ENCODE assay signal across 2 cellular contexts in the genomic region with DNA sequence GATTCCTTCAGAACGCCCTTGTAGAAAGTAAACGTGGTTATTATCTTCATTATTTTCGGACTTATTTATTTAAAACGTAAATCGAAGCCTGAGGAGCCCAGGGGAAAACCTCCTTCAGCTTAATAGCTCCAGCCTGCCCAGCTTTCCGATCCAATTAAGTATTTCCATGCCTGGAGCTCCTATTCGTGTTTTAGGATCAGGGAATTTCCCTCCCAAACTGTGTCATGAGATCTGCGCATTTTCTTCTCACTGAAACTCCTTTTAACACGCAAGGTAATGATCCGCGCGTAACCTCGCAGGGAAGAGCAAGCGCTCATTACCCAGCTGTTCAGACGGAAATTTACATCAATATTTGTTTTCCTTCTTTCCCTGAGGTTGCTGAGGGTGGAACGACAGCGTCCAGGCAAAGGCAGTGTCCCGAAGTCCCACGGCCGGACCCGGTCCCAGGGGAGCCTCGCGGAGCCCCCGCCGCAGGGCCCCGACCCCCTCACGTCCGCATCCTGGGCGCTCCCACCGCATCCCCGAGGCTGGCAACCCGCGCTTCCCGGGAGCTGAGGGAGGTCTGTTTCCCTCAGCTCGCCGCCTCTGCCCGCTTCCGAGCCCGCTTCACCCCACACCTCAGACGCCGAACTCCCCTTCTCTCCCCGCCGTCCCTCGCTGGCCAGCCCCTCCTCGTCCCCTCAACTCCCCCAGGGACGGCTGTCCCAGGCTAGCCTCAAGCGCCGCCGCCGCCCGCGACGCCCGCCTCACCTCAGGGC.
A peak's percentile ranks its signal among the peaks of the same experiment; 100 is the strongest.
TF ChIP-seq lines count a peak whose summit lies in the region.

No MANE protein-coding gene starts in this region.

TF ChIP-seq in SK-N-SH, 30 proteins besides CTCF, POLR2A, EP300 and RAD21:
- TF ChIP-seq, protein P1, sequence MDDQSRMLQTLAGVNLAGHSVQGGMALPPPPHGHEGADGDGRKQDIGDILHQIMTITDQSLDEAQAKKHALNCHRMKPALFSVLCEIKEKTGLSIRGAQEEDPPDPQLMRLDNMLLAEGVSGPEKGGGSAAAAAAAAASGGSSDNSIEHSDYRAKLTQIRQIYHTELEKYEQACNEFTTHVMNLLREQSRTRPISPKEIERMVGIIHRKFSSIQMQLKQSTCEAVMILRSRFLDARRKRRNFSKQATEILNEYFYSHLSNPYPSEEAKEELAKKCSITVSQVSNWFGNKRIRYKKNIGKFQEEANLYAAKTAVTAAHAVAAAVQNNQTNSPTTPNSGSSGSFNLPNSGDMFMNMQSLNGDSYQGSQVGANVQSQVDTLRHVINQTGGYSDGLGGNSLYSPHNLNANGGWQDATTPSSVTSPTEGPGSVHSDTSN (IDR thresholded peaks at IDR 0.05) = peak; percentile 27; the same call in 1 of the 2 replicates
- TF ChIP-seq TAF1 (IDR thresholded peaks at IDR 0.05; ENCODE audit: borderline replicate concordance, low read depth, low read length) (no peak), RCOR1 (IDR thresholded peaks at IDR 0.05; ENCODE audit: low read length) (no peak), FOXJ3 (CRISPR knock-in tag; IDR thresholded peaks at IDR 0.05) (0 out of 2 replicates have a peak, but pooled peaks have one; percentile 49)

TF ChIP-seq in endothelial cell of umbilical vein, 7 proteins besides CTCF, POLR2A, EP300 and RAD21:
- TF ChIP-seq FOS (IDR thresholded peaks at IDR 0.05; ENCODE audit: borderline replicate concordance, insufficient read depth, low read length) = no peak
- TF ChIP-seq, protein P2, sequence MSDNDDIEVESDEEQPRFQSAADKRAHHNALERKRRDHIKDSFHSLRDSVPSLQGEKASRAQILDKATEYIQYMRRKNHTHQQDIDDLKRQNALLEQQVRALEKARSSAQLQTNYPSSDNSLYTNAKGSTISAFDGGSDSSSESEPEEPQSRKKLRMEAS (IDR thresholded peaks at IDR 0.05; ENCODE audit: insufficient read depth, insufficient read length) = no peak
- TF ChIP-seq EZH2 (IDR thresholded peaks at IDR 0.05; ENCODE audit: borderline replicate concordance, low read depth, low read length, severe bottlenecking) = no peak
- no peak for TF ChIP-seq JUN (IDR thresholded peaks at IDR 0.05; ENCODE audit: borderline replicate concordance, insufficient read depth, insufficient read length, low read depth)
- TF ChIP-seq POLR2AphosphoS5 (IDR thresholded peaks at IDR 0.05; ENCODE audit: insufficient read depth, low read depth, low read length) = no peak
- TF ChIP-seq GATA2 (IDR thresholded peaks at IDR 0.05; ENCODE audit: insufficient read depth, insufficient read length, low read depth, low read length) = no peak
- no peak for TF ChIP-seq MYC (IDR thresholded peaks at IDR 0.05; ENCODE audit: low read depth, low read length)
